ENCODE assay signal across 1 cellular context in genomic region chr2:74424995-74425406, GRCh38.
A peak's percentile ranks its signal among the peaks of the same experiment; 100 is the strongest.
TF ChIP-seq lines count a peak whose summit lies in the region.

No MANE protein-coding gene starts in this region.

TF ChIP-seq in HepG2, 621 proteins besides CTCF, POLR2A, EP300 and RAD21 (continued from another document and continues in another):
- TF ChIP-seq ZNF737 (CRISPR knock-in tag; IDR thresholded peaks at IDR 0.05; ENCODE audit: borderline replicate concordance) = no peak
- TF ChIP-seq CHD4 (IDR thresholded peaks at IDR 0.05; ENCODE audit: borderline replicate concordance, low read length) = no peak
- 0 out of 2 replicates have a peak, but pooled peaks have one; percentile 45 for TF ChIP-seq TEF (CRISPR knock-in tag; IDR thresholded peaks at IDR 0.05)
- TF ChIP-seq MAZ (IDR thresholded peaks at IDR 0.05; ENCODE audit: borderline replicate concordance, low read depth, low read length) = no peak
- no peak for TF ChIP-seq MAZ (CRISPR knock-in tag; IDR thresholded peaks at IDR 0.05; ENCODE audit: low read depth)
- TF ChIP-seq AKAP8 (CRISPR knock-in tag; IDR thresholded peaks at IDR 0.05) = no peak
- TF ChIP-seq SP1 (IDR thresholded peaks at IDR 0.05) = no peak
- TF ChIP-seq SP1 (CRISPR knock-in tag; IDR thresholded peaks at IDR 0.05) = no peak
- TF ChIP-seq ZNF235 (CRISPR knock-in tag; IDR thresholded peaks at IDR 0.05; ENCODE audit: borderline replicate concordance) = no peak
- TF ChIP-seq RARA (CRISPR knock-in tag; IDR thresholded peaks at IDR 0.05) = no peak
- TF ChIP-seq IRF2 (CRISPR knock-in tag; IDR thresholded peaks at IDR 0.05) = 0 out of 2 replicates have a peak, but pooled peaks have one; percentile 0
- TF ChIP-seq MAF1 (CRISPR knock-in tag; IDR thresholded peaks at IDR 0.05; ENCODE audit: borderline replicate concordance) = no peak
- TF ChIP-seq ZBTB20 (CRISPR knock-in tag; IDR thresholded peaks at IDR 0.05; ENCODE audit: borderline replicate concordance, low read depth) = 0 out of 2 replicates have a peak, but pooled peaks have one; percentile 20
- no peak for TF ChIP-seq RFXANK (CRISPR knock-in tag; IDR thresholded peaks at IDR 0.05)
- TF ChIP-seq ZNF543 (CRISPR knock-in tag; IDR thresholded peaks at IDR 0.05) = no peak
- TF ChIP-seq ZNF382 (CRISPR knock-in tag; IDR thresholded peaks at IDR 0.05; ENCODE audit: borderline replicate concordance) = no peak
- no peak; the same call in 1 of the 2 replicates for TF ChIP-seq MAX (IDR thresholded peaks at IDR 0.05)
- TF ChIP-seq ZNF224 (CRISPR knock-in tag; IDR thresholded peaks at IDR 0.05) = no peak
- TF ChIP-seq MYNN (CRISPR knock-in tag; IDR thresholded peaks at IDR 0.05; ENCODE audit: low read depth) = no peak
- TF ChIP-seq NFIB (CRISPR knock-in tag; IDR thresholded peaks at IDR 0.05; ENCODE audit: borderline replicate concordance) = no peak
- TF ChIP-seq SOX5 (CRISPR knock-in tag; IDR thresholded peaks at IDR 0.05; ENCODE audit: borderline replicate concordance) = no peak
- peak; percentile 54; the same call in 1 of the 2 replicates for TF ChIP-seq RBFOX2 (IDR thresholded peaks at IDR 0.05; ENCODE audit: low read depth, low read length)
- TF ChIP-seq, protein P1, sequence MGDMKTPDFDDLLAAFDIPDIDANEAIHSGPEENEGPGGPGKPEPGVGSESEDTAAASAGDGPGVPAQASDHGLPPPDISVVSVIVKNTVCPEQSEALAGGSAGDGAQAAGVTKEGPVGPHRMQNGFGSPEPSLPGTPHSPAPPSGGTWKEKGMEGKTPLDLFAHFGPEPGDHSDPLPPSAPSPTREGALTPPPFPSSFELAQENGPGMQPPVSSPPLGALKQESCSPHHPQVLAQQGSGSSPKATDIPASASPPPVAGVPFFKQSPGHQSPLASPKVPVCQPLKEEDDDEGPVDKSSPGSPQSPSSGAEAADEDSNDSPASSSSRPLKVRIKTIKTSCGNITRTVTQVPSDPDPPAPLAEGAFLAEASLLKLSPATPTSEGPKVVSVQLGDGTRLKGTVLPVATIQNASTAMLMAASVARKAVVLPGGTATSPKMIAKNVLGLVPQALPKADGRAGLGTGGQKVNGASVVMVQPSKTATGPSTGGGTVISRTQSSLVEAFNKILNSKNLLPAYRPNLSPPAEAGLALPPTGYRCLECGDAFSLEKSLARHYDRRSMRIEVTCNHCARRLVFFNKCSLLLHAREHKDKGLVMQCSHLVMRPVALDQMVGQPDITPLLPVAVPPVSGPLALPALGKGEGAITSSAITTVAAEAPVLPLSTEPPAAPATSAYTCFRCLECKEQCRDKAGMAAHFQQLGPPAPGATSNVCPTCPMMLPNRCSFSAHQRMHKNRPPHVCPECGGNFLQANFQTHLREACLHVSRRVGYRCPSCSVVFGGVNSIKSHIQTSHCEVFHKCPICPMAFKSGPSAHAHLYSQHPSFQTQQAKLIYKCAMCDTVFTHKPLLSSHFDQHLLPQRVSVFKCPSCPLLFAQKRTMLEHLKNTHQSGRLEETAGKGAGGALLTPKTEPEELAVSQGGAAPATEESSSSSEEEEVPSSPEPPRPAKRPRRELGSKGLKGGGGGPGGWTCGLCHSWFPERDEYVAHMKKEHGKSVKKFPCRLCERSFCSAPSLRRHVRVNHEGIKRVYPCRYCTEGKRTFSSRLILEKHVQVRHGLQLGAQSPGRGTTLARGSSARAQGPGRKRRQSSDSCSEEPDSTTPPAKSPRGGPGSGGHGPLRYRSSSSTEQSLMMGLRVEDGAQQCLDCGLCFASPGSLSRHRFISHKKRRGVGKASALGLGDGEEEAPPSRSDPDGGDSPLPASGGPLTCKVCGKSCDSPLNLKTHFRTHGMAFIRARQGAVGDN (CRISPR knock-in tag; IDR thresholded peaks at IDR 0.05) = peak; percentile 40; the same call in 1 of the 2 replicates
- peak; percentile 9 for TF ChIP-seq ZNF883 (CRISPR knock-in tag; IDR thresholded peaks at IDR 0.05; ENCODE audit: not compliant biosample characterization)
- no peak for TF ChIP-seq TERF1 (CRISPR knock-in tag; IDR thresholded peaks at IDR 0.05)
- no peak for TF ChIP-seq YEATS4 (CRISPR knock-in tag; IDR thresholded peaks at IDR 0.05; ENCODE audit: borderline replicate concordance)
- TF ChIP-seq ZNF510 (CRISPR knock-in tag; IDR thresholded peaks at IDR 0.05; ENCODE audit: low read depth) = no peak
- TF ChIP-seq MIER3 (CRISPR knock-in tag; IDR thresholded peaks at IDR 0.05; ENCODE audit: borderline replicate concordance) = no peak
- TF ChIP-seq ZNF879 (CRISPR knock-in tag; IDR thresholded peaks at IDR 0.05) = no peak
- TF ChIP-seq, protein P2, sequence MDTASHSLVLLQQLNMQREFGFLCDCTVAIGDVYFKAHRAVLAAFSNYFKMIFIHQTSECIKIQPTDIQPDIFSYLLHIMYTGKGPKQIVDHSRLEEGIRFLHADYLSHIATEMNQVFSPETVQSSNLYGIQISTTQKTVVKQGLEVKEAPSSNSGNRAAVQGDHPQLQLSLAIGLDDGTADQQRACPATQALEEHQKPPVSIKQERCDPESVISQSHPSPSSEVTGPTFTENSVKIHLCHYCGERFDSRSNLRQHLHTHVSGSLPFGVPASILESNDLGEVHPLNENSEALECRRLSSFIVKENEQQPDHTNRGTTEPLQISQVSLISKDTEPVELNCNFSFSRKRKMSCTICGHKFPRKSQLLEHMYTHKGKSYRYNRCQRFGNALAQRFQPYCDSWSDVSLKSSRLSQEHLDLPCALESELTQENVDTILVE (CRISPR knock-in tag; IDR thresholded peaks at IDR 0.05) = no peak
- TF ChIP-seq MAFG (CRISPR knock-in tag; IDR thresholded peaks at IDR 0.05) = no peak
- no peak for TF ChIP-seq SMAD9 (CRISPR knock-in tag; IDR thresholded peaks at IDR 0.05)
- TF ChIP-seq, protein P3, sequence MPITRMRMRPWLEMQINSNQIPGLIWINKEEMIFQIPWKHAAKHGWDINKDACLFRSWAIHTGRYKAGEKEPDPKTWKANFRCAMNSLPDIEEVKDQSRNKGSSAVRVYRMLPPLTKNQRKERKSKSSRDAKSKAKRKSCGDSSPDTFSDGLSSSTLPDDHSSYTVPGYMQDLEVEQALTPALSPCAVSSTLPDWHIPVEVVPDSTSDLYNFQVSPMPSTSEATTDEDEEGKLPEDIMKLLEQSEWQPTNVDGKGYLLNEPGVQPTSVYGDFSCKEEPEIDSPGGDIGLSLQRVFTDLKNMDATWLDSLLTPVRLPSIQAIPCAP (CRISPR knock-in tag; IDR thresholded peaks at IDR 0.05; ENCODE audit: low read depth) = no peak
- no peak for TF ChIP-seq NFE2 (CRISPR knock-in tag; IDR thresholded peaks at IDR 0.05)
- TF ChIP-seq ZNF614 (CRISPR knock-in tag; IDR thresholded peaks at IDR 0.05; ENCODE audit: borderline replicate concordance) = no peak
- TF ChIP-seq AGO1 (IDR thresholded peaks at IDR 0.05; ENCODE audit: low read depth, low read length, poor library complexity, severe bottlenecking) = peak; percentile 45
- TF ChIP-seq ZNF432 (CRISPR knock-in tag; IDR thresholded peaks at IDR 0.05; ENCODE audit: borderline replicate concordance) = no peak
- TF ChIP-seq, protein P4, sequence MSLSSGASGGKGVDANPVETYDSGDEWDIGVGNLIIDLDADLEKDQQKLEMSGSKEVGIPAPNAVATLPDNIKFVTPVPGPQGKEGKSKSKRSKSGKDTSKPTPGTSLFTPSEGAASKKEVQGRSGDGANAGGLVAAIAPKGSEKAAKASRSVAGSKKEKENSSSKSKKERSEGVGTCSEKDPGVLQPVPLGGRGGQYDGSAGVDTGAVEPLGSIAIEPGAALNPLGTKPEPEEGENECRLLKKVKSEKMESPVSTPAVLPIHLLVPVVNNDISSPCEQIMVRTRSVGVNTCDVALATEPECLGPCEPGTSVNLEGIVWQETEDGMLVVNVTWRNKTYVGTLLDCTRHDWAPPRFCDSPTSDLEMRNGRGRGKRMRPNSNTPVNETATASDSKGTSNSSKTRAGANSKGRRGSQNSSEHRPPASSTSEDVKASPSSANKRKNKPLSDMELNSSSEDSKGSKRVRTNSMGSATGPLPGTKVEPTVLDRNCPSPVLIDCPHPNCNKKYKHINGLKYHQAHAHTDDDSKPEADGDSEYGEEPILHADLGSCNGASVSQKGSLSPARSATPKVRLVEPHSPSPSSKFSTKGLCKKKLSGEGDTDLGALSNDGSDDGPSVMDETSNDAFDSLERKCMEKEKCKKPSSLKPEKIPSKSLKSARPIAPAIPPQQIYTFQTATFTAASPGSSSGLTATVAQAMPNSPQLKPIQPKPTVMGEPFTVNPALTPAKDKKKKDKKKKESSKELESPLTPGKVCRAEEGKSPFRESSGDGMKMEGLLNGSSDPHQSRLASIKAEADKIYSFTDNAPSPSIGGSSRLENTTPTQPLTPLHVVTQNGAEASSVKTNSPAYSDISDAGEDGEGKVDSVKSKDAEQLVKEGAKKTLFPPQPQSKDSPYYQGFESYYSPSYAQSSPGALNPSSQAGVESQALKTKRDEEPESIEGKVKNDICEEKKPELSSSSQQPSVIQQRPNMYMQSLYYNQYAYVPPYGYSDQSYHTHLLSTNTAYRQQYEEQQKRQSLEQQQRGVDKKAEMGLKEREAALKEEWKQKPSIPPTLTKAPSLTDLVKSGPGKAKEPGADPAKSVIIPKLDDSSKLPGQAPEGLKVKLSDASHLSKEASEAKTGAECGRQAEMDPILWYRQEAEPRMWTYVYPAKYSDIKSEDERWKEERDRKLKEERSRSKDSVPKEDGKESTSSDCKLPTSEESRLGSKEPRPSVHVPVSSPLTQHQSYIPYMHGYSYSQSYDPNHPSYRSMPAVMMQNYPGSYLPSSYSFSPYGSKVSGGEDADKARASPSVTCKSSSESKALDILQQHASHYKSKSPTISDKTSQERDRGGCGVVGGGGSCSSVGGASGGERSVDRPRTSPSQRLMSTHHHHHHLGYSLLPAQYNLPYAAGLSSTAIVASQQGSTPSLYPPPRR (CRISPR knock-in tag; IDR thresholded peaks at IDR 0.05; ENCODE audit: borderline replicate concordance) = 0 out of 2 replicates have a peak, but pooled peaks have one; percentile 36
- TF ChIP-seq, protein P5, sequence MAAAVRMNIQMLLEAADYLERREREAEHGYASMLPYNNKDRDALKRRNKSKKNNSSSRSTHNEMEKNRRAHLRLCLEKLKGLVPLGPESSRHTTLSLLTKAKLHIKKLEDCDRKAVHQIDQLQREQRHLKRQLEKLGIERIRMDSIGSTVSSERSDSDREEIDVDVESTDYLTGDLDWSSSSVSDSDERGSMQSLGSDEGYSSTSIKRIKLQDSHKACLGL (CRISPR knock-in tag; IDR thresholded peaks at IDR 0.05) = no peak; the same call in 1 of the 2 replicates
- no peak for TF ChIP-seq GFI1 (CRISPR knock-in tag; IDR thresholded peaks at IDR 0.05; ENCODE audit: borderline replicate concordance)
- no peak for TF ChIP-seq STAT6 (CRISPR knock-in tag; IDR thresholded peaks at IDR 0.05; ENCODE audit: borderline replicate concordance)
- no peak for TF ChIP-seq HNF4A (CRISPR knock-in tag; IDR thresholded peaks at IDR 0.05)
- TF ChIP-seq, protein P6, sequence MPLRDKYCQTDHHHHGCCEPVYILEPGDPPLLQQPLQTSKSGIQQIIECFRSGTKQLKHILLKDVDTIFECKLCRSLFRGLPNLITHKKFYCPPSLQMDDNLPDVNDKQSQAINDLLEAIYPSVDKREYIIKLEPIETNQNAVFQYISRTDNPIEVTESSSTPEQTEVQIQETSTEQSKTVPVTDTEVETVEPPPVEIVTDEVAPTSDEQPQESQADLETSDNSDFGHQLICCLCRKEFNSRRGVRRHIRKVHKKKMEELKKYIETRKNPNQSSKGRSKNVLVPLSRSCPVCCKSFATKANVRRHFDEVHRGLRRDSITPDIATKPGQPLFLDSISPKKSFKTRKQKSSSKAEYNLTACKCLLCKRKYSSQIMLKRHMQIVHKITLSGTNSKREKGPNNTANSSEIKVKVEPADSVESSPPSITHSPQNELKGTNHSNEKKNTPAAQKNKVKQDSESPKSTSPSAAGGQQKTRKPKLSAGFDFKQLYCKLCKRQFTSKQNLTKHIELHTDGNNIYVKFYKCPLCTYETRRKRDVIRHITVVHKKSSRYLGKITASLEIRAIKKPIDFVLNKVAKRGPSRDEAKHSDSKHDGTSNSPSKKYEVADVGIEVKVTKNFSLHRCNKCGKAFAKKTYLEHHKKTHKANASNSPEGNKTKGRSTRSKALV (CRISPR knock-in tag; IDR thresholded peaks at IDR 0.05) = no peak
- TF ChIP-seq ZNF367 (CRISPR knock-in tag; IDR thresholded peaks at IDR 0.05; ENCODE audit: borderline replicate concordance) = no peak
- no peak for TF ChIP-seq HNRNPH1 (optimal IDR thresholded peaks at IDR 0.05; ENCODE audit: low read depth, low read length)
- TF ChIP-seq TBP (CRISPR knock-in tag; IDR thresholded peaks at IDR 0.05) = no peak
- no peak for TF ChIP-seq ZSCAN31 (CRISPR knock-in tag; IDR thresholded peaks at IDR 0.05; ENCODE audit: low read depth)
- no peak for TF ChIP-seq ATF1 (CRISPR knock-in tag; IDR thresholded peaks at IDR 0.05)
- TF ChIP-seq ZNF550 (CRISPR knock-in tag; IDR thresholded peaks at IDR 0.05; ENCODE audit: borderline replicate concordance) = no peak
- TF ChIP-seq ZNF674 (CRISPR knock-in tag; IDR thresholded peaks at IDR 0.05; ENCODE audit: low read depth) = no peak
- TF ChIP-seq SNAPC2 (CRISPR knock-in tag; IDR thresholded peaks at IDR 0.05) = no peak
